In the genomic region with DNA sequence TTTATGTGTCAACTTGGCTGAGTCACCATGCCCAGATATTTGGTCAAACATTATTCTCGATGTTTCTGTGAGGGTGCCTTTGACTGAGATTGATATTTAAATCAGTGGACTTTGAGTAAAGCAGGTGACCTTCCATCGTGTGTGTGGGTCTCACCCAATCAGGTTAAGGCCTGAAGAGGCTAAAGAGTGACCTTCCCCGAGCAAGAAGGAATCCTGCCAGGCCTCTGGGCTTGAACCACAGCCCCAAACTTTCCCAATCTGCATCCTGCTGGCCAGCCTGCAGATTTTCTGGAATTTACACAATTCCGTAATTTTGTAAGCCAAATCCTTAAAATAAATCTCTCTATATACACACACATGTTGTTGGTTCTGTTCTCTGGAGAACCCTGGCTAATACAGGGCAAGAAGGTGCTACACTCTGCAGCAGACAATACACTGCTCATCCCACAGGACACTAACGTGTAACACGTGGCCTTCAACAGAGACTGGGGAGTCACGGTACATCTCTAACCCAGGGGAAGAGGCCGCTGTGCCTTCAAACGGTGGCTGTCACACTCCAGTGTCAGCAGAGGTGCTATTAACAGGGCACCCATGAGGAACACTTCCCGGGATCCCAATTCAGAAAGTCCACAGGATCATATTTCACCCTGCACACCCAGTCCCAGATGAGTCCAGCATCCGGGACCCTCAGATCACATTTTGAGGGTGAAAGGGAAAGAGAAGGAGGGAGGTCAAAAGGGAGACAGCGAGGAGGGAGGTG, we compare ENCODE assay signal across 22 cellular contexts.
DNase-seq lines count a peak whose midpoint lies in the region; ATAC-seq, FAIRE-seq and TF ChIP-seq lines count a peak whose summit lies in the region.
"Had no signal": no experiment of that assay in that cellular context is flagged by ENCODE, and none has a peak within 500 bp of the region (broad histone marks: within the 10 kb centered on the region; RNA-seq: fewer than 3 reads in every experiment).

No MANE protein-coding gene starts in this region.

- H3K36me3 ChIP-seq in sigmoid colon (no peaks in the 10 kb centered on the region), breast epithelium (no peaks in the 10 kb centered on the region)
- H3K36me3 ChIP-seq: HAP-1 had no signal

- peak; percentile 23 for DNase-seq in COLO668 (lab: John Stamatoyannopoulos, UW; ENCODE audit: unreplicated experiment)
- peak; percentile 14 for DNase-seq in chondrocyte (ENCODE audit: low spot score)
- peak; percentile 48 for DNase-seq in left lobe of liver (ENCODE audit: low spot score)
- peak; percentile 39 for DNase-seq in sigmoid colon
- no peak for DNase-seq in omental fat pad (ENCODE audit: low spot score)
- DNase-seq in breast epithelium (ENCODE audit: low spot score in 2 of 2), result no peak
- no peak for DNase-seq in GM12891 (ENCODE audit: insufficient read length, low spot score)
- DNase-seq: CD4-positive, CD25-positive, alpha-beta regulatory T cell; GDM1; NCI-H1105 treated with DMSO at 0.1 percent for 48 hours; NCI-H1694 treated with DMSO at 0.1 percent for 48 hours; NCI-H226; NCI-H524; NCI-H82; PC-9; SIG-M5 had no signal

- no peak for FAIRE-seq in GM12891 (lab: Jason Lieb, UNC)
- FAIRE-seq: K562 had no signal

- H3K36me3 Mint-ChIP-seq in chondrocyte (ENCODE audit: low read depth), result no peaks in the 10 kb centered on the region
- H3K36me3 Mint-ChIP-seq: CD4-positive, CD25-positive, alpha-beta regulatory T cell had no signal

- TF ChIP-seq POLR2A in sigmoid colon (IDR thresholded peaks at IDR 0.05), result no peak
- no peak for TF ChIP-seq POLR2A in breast epithelium (IDR thresholded peaks at IDR 0.05)
- no peak for TF ChIP-seq POLR2A in GM12891 (IDR thresholded peaks at IDR 0.05; ENCODE audit: low read depth, low read length)

- H3K27me3 ChIP-seq in sigmoid colon, result no peaks in the 10 kb centered on the region
- H3K27me3 ChIP-seq in breast epithelium, result no peaks in the 10 kb centered on the region

- H3K4me3 Mint-ChIP-seq in chondrocyte (ENCODE audit: unreplicated experiment), result no peak overlapping the region
- H3K4me3 Mint-ChIP-seq: CD4-positive, CD25-positive, alpha-beta regulatory T cell had no signal

- no peak for TF ChIP-seq CTCF in chondrocyte (IDR thresholded peaks at IDR 0.05)
- no peak for TF ChIP-seq CTCF in sigmoid colon (IDR thresholded peaks at IDR 0.05)
- TF ChIP-seq CTCF in omental fat pad (IDR thresholded peaks at IDR 0.05), result no peak
- no peak for TF ChIP-seq CTCF in breast epithelium (IDR thresholded peaks at IDR 0.05)

- no peaks in the 10 kb centered on the region for H3K4me1 Mint-ChIP-seq in chondrocyte (ENCODE audit: low read depth)
- H3K4me1 Mint-ChIP-seq: CD4-positive, CD25-positive, alpha-beta regulatory T cell had no signal

- H3K4me3 ChIP-seq in sigmoid colon (no peak overlapping the region), breast epithelium (no peak overlapping the region)
- H3K4me3 ChIP-seq: HAP-1, K562, PC-9 had no signal

- no peaks in the 10 kb centered on the region for H3K4me1 ChIP-seq in sigmoid colon
- no peaks in the 10 kb centered on the region for H3K4me1 ChIP-seq in breast epithelium
- H3K4me1 ChIP-seq: HAP-1 had no signal

- no peak overlapping the region for H3K27ac Mint-ChIP-seq in chondrocyte (ENCODE audit: unreplicated experiment)
- H3K27ac Mint-ChIP-seq: CD4-positive, CD25-positive, alpha-beta regulatory T cell had no signal

- H3K9me3 ChIP-seq in sigmoid colon, result no peaks in the 10 kb centered on the region
- no peaks in the 10 kb centered on the region for H3K9me3 ChIP-seq in breast epithelium
- H3K9me3 ChIP-seq: Caco-2, HAP-1 had no signal

- no peak for TF ChIP-seq EP300 in sigmoid colon (IDR thresholded peaks at IDR 0.05)

- H3K9me3 Mint-ChIP-seq in chondrocyte (ENCODE audit: low read depth), result no peaks in the 10 kb centered on the region

- H3K27ac ChIP-seq in sigmoid colon, result no peak overlapping the region
- H3K27ac ChIP-seq in breast epithelium, result no peak overlapping the region
- H3K27ac ChIP-seq: PC-9, RWPE1 had no signal

- H3K27me3 Mint-ChIP-seq in chondrocyte (ENCODE audit: low read depth), result peaks cover 5% of the 10 kb centered on the region
- H3K27me3 Mint-ChIP-seq: CD4-positive, CD25-positive, alpha-beta regulatory T cell had no signal

- intact Hi-C loops in sigmoid colon (cut with DNase I), result no loop called here
- intact Hi-C loops in breast epithelium (cut with DNase I; ENCODE audit: low total_unique reads), result no loop called here

- WGBS in sigmoid colon, 2 donors, result 87 to 89% methylated on average over 12 of the region's 12 CpGs

- ATAC-seq in left lobe of liver (peak; percentile 64), HG03280 (IDR thresholded peaks at IDR 0.05; ENCODE audit: unreplicated experiment) (no peak), omental fat pad (ENCODE audit: low FRiP score) (no peak)
- ATAC-seq: K562, SK-N-SH treated with all-trans-retinoic acid at 6 μM for 48 hours had no signal

TF ChIP-seq in GM12891, 5 proteins besides CTCF, POLR2A, EP300 and RAD21:
- TF ChIP-seq SPI1 (IDR thresholded peaks at IDR 0.05; ENCODE audit: low read depth, low read length), result no peak
- TF ChIP-seq POU2F2 (IDR thresholded peaks at IDR 0.05; ENCODE audit: low read depth, low read length), result no peak
- no peak for TF ChIP-seq PAX5 (IDR thresholded peaks at IDR 0.05; ENCODE audit: insufficient read depth, low read length, severe bottlenecking)
- TF ChIP-seq POLR2AphosphoS5 (IDR thresholded peaks at IDR 0.05; ENCODE audit: low read depth, low read length), result no peak

Comparison
In these comparisons a context has a peak if more than half of its experiments do, and no peak if none do; other contexts are left out.
1. DNase-seq: peak in COLO668 (single experiment), chondrocyte (single experiment), left lobe of liver (single experiment) and sigmoid colon (single experiment); none in omental fat pad (single experiment), breast epithelium (0 of 2) and GM12891 (single experiment).